Comparison of ENCODE assay signal across 16 cellular contexts in genomic region chr20:63546256-63546655, GRCh38. TPM values are rescaled to one million over a fixed set of nuclear protein-coding genes. Genes with fewer than 3 reads are reported as not detected.
DNase-seq lines count a peak whose midpoint lies in the region; TF ChIP-seq lines count a peak whose summit lies in the region.
"Had no signal": no experiment of that assay in that cellular context is flagged by ENCODE, and none has a peak within 500 bp of the region (broad histone marks: within the 10 kb centered on the region; RNA-seq: fewer than 3 reads in every experiment).

No MANE protein-coding gene starts in this region.

- CTCF ChIA-PET in RWPE1 (lab: Yijun Ruan, JAX) = interaction anchor here (1.3 to 1.8 kb wide), 3 partner anchors 8 to 428 kb away, joined by 3 to 5 read pairs (median 5); partner anchors contain the start of gene PTK6
- CTCF ChIA-PET in mammary epithelial cell (lab: Charles Lee; ENCODE audit: low non-redundant PET) = interaction anchor here (0.5 kb wide), 1 partner anchor 493 kb away, joined by 3 read pairs; no protein-coding TSS in a partner anchor

- H2AK5ac ChIP-seq in neuronal stem cell (ENCODE audit: low read depth, low read length) = peak overlapping the region; percentile 6

- POLR2A ChIA-PET in RWPE1 (lab: Yijun Ruan, JAX; ENCODE audit: low non-redundant PET) = interaction anchor here (0.6 kb wide), 1 partner anchor 195 kb away, joined by 3 read pairs; no protein-coding TSS in a partner anchor

- TF ChIP-seq CTCF in RWPE1 (conservative IDR thresholded peaks at IDR 0.05; ENCODE audit: low read depth) (no peak), mammary epithelial cell (conservative IDR thresholded peaks at IDR 0.05 in 1 of 2, IDR thresholded peaks at IDR 0.05 in 1 of 2; ENCODE audit: extremely low read depth in 1 of 2, insufficient read depth in 1 of 2, low read depth in 1 of 2, low read length in 2 of 2) (no peak)

- peak overlapping the region in 2 of 3 donors; percentile 23 to 92 for H3K27ac Mint-ChIP-seq in IgD-negative memory B cell
- H3K27ac Mint-ChIP-seq: H9 had no signal

- peak overlapping the region in 1 of 4 donors; percentile 79 for H3K4me3 Mint-ChIP-seq in IgD-negative memory B cell
- H3K4me3 Mint-ChIP-seq: CD4-positive, alpha-beta memory T cell; H9 had no signal

- H3K79me1 ChIP-seq in neuronal stem cell (ENCODE audit: low read depth, low read length) = no peaks in the 10 kb centered on the region

- peak overlapping the region; percentile 79 for H3K27ac ChIP-seq in RWPE1
- H3K27ac ChIP-seq in neuronal stem cell (replicated peaks; ENCODE audit: low read length) = no peak overlapping the region
- no peak overlapping the region for H3K27ac ChIP-seq in mammary epithelial cell (ENCODE audit: insufficient read depth, low read depth, low read length)
- H3K27ac ChIP-seq: C4-2B had no signal

- peak overlapping the region; percentile 73 for H2BK12ac ChIP-seq in neuronal stem cell (ENCODE audit: low read length)

- peaks cover 18 to 31% (median 21%) of the 10 kb centered on the region in 3 donors for H3K4me1 Mint-ChIP-seq in IgD-negative memory B cell

- H3K79me2 ChIP-seq in mammary epithelial cell (ENCODE audit: insufficient read depth, low read length) = no peaks in the 10 kb centered on the region

- no peaks in the 10 kb centered on the region for H4K20me1 ChIP-seq in mammary epithelial cell (ENCODE audit: insufficient read depth, low read length)

- no peak overlapping the region for H3K4me2 ChIP-seq in neuronal stem cell (ENCODE audit: insufficient read depth, low read length, poor library complexity, severe bottlenecking)
- no peak overlapping the region for H3K4me2 ChIP-seq in mammary epithelial cell (ENCODE audit: insufficient read depth, low read depth, low read length)

- BruUV-seq in mammary epithelial cell (replicated peaks; lab: Mats Ljungman, UMichigan) = no TSS peak

- H3K4ac ChIP-seq in neuronal stem cell (ENCODE audit: low read length) = no peak overlapping the region

- no peak overlapping the region for H3K14ac ChIP-seq in neuronal stem cell (ENCODE audit: low read length)

- H3K9me3 Mint-ChIP-seq in IgD-negative memory B cell = no peaks in the 10 kb centered on the region
- H3K9me3 Mint-ChIP-seq: CD4-positive, alpha-beta memory T cell; H9 had no signal

- intact Hi-C loops in mammary epithelial cell (cut with micrococcal nuclease) = no loop called here

- no peak overlapping the region for H4K8ac ChIP-seq in neuronal stem cell (ENCODE audit: low read depth, low read length)

- H3K27me3 Mint-ChIP-seq in IgD-negative memory B cell = peaks cover 12% of the 10 kb centered on the region

- no peaks in the 10 kb centered on the region for H3K36me3 ChIP-seq in neuronal stem cell (replicated peaks in 1 of 2; ENCODE audit: control insufficient read depth in 2 of 2, insufficient read depth in 2 of 2, low read length in 2 of 2)
- no peaks in the 10 kb centered on the region for H3K36me3 ChIP-seq in mammary epithelial cell (ENCODE audit: insufficient read depth, low read length)

- H4K91ac ChIP-seq in neuronal stem cell (ENCODE audit: low read depth, low read length, poor library complexity) = no peak overlapping the region

- peaks cover 0 to 56% (median 1%) of the 10 kb centered on the region in 3 experiments for H3K27me3 ChIP-seq in neuronal stem cell (ENCODE audit: control insufficient read depth in 3 of 3, insufficient read depth in 3 of 3, low read depth in 1 of 3, low read length in 3 of 3)
- H3K27me3 ChIP-seq in mammary epithelial cell (ENCODE audit: insufficient read depth, low read length) = no peaks in the 10 kb centered on the region

- no peak overlapping the region for H2AFZ ChIP-seq in neuronal stem cell (ENCODE audit: low read length)
- no peak overlapping the region for H2AFZ ChIP-seq in mammary epithelial cell (ENCODE audit: low read depth, low read length)

- DNase-seq in NCI-H146 treated with DMSO at 0.1 percent for 48 hours (lab: John Stamatoyannopoulos, UW; ENCODE audit: unreplicated experiment) (peak; percentile 67), NCI-H146 (lab: John Stamatoyannopoulos, UW) (no peak), RWPE1 (ENCODE audit: low spot score) (no peak), neuronal stem cell (ENCODE audit: low spot score) (no peak), mammary epithelial cell (no peak), middle frontal gyrus (ENCODE audit: extremely low spot score, low spot score) (no peak)
- DNase-seq: ACHN; CD4-positive, alpha-beta memory T cell; DMS79; GOT3; H9 had no signal

- dilution Hi-C loops in mammary epithelial cell (cut with HindIII; ENCODE audit: low sequenced_read_pairs) = no loop called here

- H3K9me3 ChIP-seq in neuronal stem cell (replicated peaks in 1 of 2; ENCODE audit: control insufficient read depth in 2 of 2, insufficient read depth in 1 of 2, low read depth in 1 of 2, low read length in 2 of 2) (no peaks in the 10 kb centered on the region), mammary epithelial cell (replicated peaks; ENCODE audit: insufficient read depth, low read length) (no peaks in the 10 kb centered on the region)

- in situ Hi-C loops in mammary epithelial cell (cut with MboI; ENCODE audit: low sequenced_read_pairs in 2 of 2) = no loop called here

- H3K18ac ChIP-seq in neuronal stem cell (ENCODE audit: low read length) = peak overlapping the region; percentile 4

- peaks cover 4% of the 10 kb centered on the region for H3K36me3 Mint-ChIP-seq in IgD-negative memory B cell
- H3K36me3 Mint-ChIP-seq: CD4-positive, alpha-beta memory T cell had no signal

- no CpG with 5 or more reads among the region's 10 CpGs for WGBS in neuronal stem cell (ENCODE audit: extremely low coverage in 2 of 2, insufficient read length in 2 of 2, insufficient replicate concordance in 1 of 2), 2 donors
- WGBS in mammary epithelial cell (ENCODE audit: low coverage, missing lambda C conversion rate) = 100% methylated on average over 4 of the region's 10 CpGs

- no peak overlapping the region for H2BK5ac ChIP-seq in neuronal stem cell (ENCODE audit: low read length)

- H3K23ac ChIP-seq in neuronal stem cell (ENCODE audit: low read depth, low read length, poor library complexity) = peak overlapping the region; percentile 12

- no peak overlapping the region for H2BK120ac ChIP-seq in neuronal stem cell (ENCODE audit: low read depth, low read length)

- no peak overlapping the region for H2BK15ac ChIP-seq in neuronal stem cell (ENCODE audit: low read length)

- no peak overlapping the region for H3K4me3 ChIP-seq in neuronal stem cell (ENCODE audit: low read length in 2 of 2)
- no peak overlapping the region for H3K4me3 ChIP-seq in mammary epithelial cell (replicated peaks in 1 of 3; ENCODE audit: insufficient read depth in 1 of 3, low read depth in 2 of 3, low read length in 3 of 3)

- H3K4me1 ChIP-seq in neuronal stem cell (ENCODE audit: control insufficient read depth in 2 of 2, insufficient read depth in 1 of 2, low read depth in 1 of 2, low read length in 2 of 2) (peaks cover 0 to 5% of the 10 kb centered on the region in 2 donors), mammary epithelial cell (ENCODE audit: insufficient read depth, low read length) (peaks cover 39% of the 10 kb centered on the region)

- H3K9ac ChIP-seq in neuronal stem cell (ENCODE audit: low read depth, low read length, poor library complexity) (no peak overlapping the region), mammary epithelial cell (ENCODE audit: insufficient read depth, low read length) (no peak overlapping the region)

RNA-seq across cellular contexts. Expression of gene SRMS, which starts 1.3 kb away (rescaled TPM):
- 0.43 TPM for polyA plus RNA-seq in IgD-negative memory B cell
- not detected for polyA plus RNA-seq in neuronal stem cell (2013, experiment 1 of 2)
- polyA plus RNA-seq in neuronal stem cell (2013, experiment 2 of 2) = not detected
- total RNA-seq in mammary epithelial cell = under 1 TPM in 1 of 2 donors, not detected in 1; under 0.01 TPM
- polyA plus RNA-seq in mammary epithelial cell = 0.16 TPM
- polyA minus RNA-seq in mammary epithelial cell = not detected
- total RNA-seq: A172; CD4-positive, alpha-beta memory T cell; G401; HT1080 had no signal
- polyA plus RNA-seq: CD4-positive, alpha-beta memory T cell had no signal

RNA-seq across cellular contexts. Expression of gene FNDC11, which starts 7.7 kb away (rescaled TPM):
- 2.5 TPM for polyA plus RNA-seq in IgD-negative memory B cell
- polyA plus RNA-seq in neuronal stem cell (2013, experiment 1 of 2) = 7.5 TPM
- polyA plus RNA-seq in neuronal stem cell (2013, experiment 2 of 2) = 7.2 TPM
- total RNA-seq in mammary epithelial cell = under 1 TPM; under 0.01 to 0.45 TPM
- 0.60 TPM for polyA plus RNA-seq in mammary epithelial cell
- polyA minus RNA-seq in mammary epithelial cell = not detected
- total RNA-seq: HT1080 had no signal

RNA-seq across cellular contexts. Expression of gene PTK6, which starts 9.1 kb away (rescaled TPM):
- polyA plus RNA-seq in IgD-negative memory B cell = 1.3 TPM
- polyA plus RNA-seq in neuronal stem cell (2013, experiment 1 of 2) = not detected
- polyA plus RNA-seq in neuronal stem cell (2013, experiment 2 of 2) = not detected
- total RNA-seq in mammary epithelial cell = 1 to 10 TPM in 1 of 2 donors, under 1 TPM in 1; 0.83 to 1.1 TPM
- 0.29 TPM for polyA plus RNA-seq in mammary epithelial cell
- 0.72 TPM for polyA minus RNA-seq in mammary epithelial cell
- total RNA-seq: CD4-positive, alpha-beta memory T cell; HT1080 had no signal

RNA-seq across cellular contexts. Expression of gene PPDPF, which starts 25.7 kb away (rescaled TPM):
- polyA plus RNA-seq in IgD-negative memory B cell (198 TPM), mammary epithelial cell (62.8 TPM)
- polyA plus RNA-seq in neuronal stem cell (2013, experiment 1 of 2) = 310 TPM
- polyA plus RNA-seq in neuronal stem cell (2013, experiment 2 of 2) = 296 TPM
- 100 to 1,000 TPM; 148 to 355 TPM for total RNA-seq in mammary epithelial cell
- polyA minus RNA-seq in mammary epithelial cell = 38.1 TPM

RNA-seq across cellular contexts. Expression of gene HELZ2, which starts 27.8 kb away (rescaled TPM):
- polyA plus RNA-seq in IgD-negative memory B cell = 7.9 TPM
- 5.7 TPM for polyA plus RNA-seq in neuronal stem cell (2013, experiment 1 of 2)
- polyA plus RNA-seq in neuronal stem cell (2013, experiment 2 of 2) = 5.8 TPM
- 10 to 100 TPM; 19.0 to 27.7 TPM for total RNA-seq in mammary epithelial cell
- 5.0 TPM for polyA plus RNA-seq in mammary epithelial cell
- polyA minus RNA-seq in mammary epithelial cell = 39.5 TPM
